1 cellular context compared by ENCODE assay signal in genomic region chr3:148833223-148833622, GRCh38.
TF ChIP-seq lines count a peak whose summit lies in the region.

No MANE protein-coding gene starts in this region.

TF ChIP-seq in IMR-90, 13 proteins besides CTCF, POLR2A, EP300 and RAD21 (continued from another document):
- TF ChIP-seq RCOR1 (IDR thresholded peaks at IDR 0.05; ENCODE audit: insufficient replicate concordance, low read length) (no peak), MAFK (IDR thresholded peaks at IDR 0.05; ENCODE audit: low read depth, low read length) (no peak)
- TF ChIP-seq, protein P1, sequence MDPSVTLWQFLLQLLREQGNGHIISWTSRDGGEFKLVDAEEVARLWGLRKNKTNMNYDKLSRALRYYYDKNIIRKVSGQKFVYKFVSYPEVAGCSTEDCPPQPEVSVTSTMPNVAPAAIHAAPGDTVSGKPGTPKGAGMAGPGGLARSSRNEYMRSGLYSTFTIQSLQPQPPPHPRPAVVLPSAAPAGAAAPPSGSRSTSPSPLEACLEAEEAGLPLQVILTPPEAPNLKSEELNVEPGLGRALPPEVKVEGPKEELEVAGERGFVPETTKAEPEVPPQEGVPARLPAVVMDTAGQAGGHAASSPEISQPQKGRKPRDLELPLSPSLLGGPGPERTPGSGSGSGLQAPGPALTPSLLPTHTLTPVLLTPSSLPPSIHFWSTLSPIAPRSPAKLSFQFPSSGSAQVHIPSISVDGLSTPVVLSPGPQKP (IDR thresholded peaks at IDR 0.05; ENCODE audit: borderline replicate concordance, low read depth, low read length), result no peak
